In the genomic region with DNA sequence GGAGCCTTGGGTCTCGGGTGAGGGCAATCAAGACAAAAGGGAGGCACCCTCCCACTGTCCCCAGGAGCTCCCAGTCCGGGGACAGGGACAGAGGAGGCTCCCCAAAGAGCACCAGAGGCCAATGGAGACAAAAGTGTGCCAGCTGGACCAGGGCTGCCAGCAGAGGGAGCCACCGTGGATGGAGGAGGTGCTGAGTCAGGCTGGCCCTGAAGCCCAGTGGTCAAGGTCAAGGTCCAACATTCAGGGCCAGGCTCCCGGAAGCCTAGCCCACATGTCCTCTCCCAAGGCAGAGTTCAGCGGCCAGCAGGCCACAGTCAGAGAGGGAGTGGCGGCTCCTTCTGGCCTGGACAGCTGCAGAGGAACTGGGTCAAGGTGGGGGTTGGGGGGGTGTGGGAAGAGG, we compare ENCODE assay signal across 9 cellular contexts. TPM values are rescaled to one million over a fixed set of nuclear protein-coding genes. Genes with fewer than 3 reads are reported as not detected.
DNase-seq lines count a peak whose midpoint lies in the region; ATAC-seq, FAIRE-seq and TF ChIP-seq lines count a peak whose summit lies in the region.
"Had no signal": no experiment of that assay in that cellular context is flagged by ENCODE, and none has a peak within 500 bp of the region (broad histone marks: within the 10 kb centered on the region; RNA-seq: fewer than 3 reads in every experiment).

No MANE protein-coding gene starts in this region.

- no peak overlapping the region for H3K4me3 Mint-ChIP-seq in Calu3 (ENCODE audit: low read depth, unreplicated experiment)
- H3K4me3 Mint-ChIP-seq: dendritic cell treated with granulocyte-macrophage colony-stimulating factor and Interleukin-4, amounts not matched to agents 40 ng/mL and 50 ng/mL, for 4 days had no signal

- DNase-seq in Calu3 (peak; percentile 40), HK-2 (ENCODE audit: unreplicated experiment) (peak; percentile 38), bronchial epithelial cell (ENCODE audit: low read depth) (no peak), mucosa of descending colon (peak; percentile 70 to 81 (median 75)), NCI-H2029 (lab: John Stamatoyannopoulos, UW) (no peak), NCI-H510A (lab: John Stamatoyannopoulos, UW) (no peak), glomerular visceral epithelial cell (ENCODE audit: extremely low spot score) (no peak)

- H3K27me3 ChIP-seq in bronchial epithelial cell (ENCODE audit: control insufficient read depth, insufficient read depth, low read length): no peaks in the 10 kb centered on the region

- H3K36me3 Mint-ChIP-seq in Calu3 (ENCODE audit: insufficient read depth, unreplicated experiment): peaks cover 5% of the 10 kb centered on the region

- BruUV-seq in Calu3 (replicated peaks; lab: Mats Ljungman, UMichigan): no TSS peak

- no peaks in the 10 kb centered on the region for H3K36me3 ChIP-seq in bronchial epithelial cell (ENCODE audit: control insufficient read depth, insufficient read depth, low read length)
- no peaks in the 10 kb centered on the region for H3K36me3 ChIP-seq in mucosa of descending colon (ENCODE audit: low read depth)

- intact Hi-C loops in Calu3 (cut with micrococcal nuclease; ENCODE audit: unreplicated experiment): no loop called here
- intact Hi-C loops in mucosa of descending colon (cut with DNase I, micrococcal nuclease): no loop called here

- H3K27ac Mint-ChIP-seq in Calu3 (ENCODE audit: unreplicated experiment): no peak overlapping the region
- H3K27ac Mint-ChIP-seq: dendritic cell treated with granulocyte-macrophage colony-stimulating factor and Interleukin-4, amounts not matched to agents 40 ng/mL and 50 ng/mL, for 4 days had no signal

- CTCF ChIA-PET in Calu3 (lab: Charles Lee): interaction anchor here (0.7 to 1.4 kb wide), 2 partner anchors 26 to 62 kb away, joined by 3 read pairs; no protein-coding TSS in a partner anchor

- no peaks in the 10 kb centered on the region for H3K9me3 ChIP-seq in mucosa of descending colon

- ATAC-seq in mucosa of descending colon (peak; percentile 98), GM18861 (IDR thresholded peaks at IDR 0.05; ENCODE audit: unreplicated experiment) (no peak)

- H3K9me3 Mint-ChIP-seq in Calu3 (ENCODE audit: low read depth, unreplicated experiment): no peaks in the 10 kb centered on the region
- H3K9me3 Mint-ChIP-seq: dendritic cell treated with granulocyte-macrophage colony-stimulating factor and Interleukin-4, amounts not matched to agents 40 ng/mL and 50 ng/mL, for 4 days had no signal

- H3K27me3 Mint-ChIP-seq in Calu3 (ENCODE audit: unreplicated experiment): peaks cover 61% of the 10 kb centered on the region

- H3K4me1 ChIP-seq in mucosa of descending colon (ENCODE audit: low read depth): peaks cover 3% of the 10 kb centered on the region

- H3K4me1 Mint-ChIP-seq in Calu3 (ENCODE audit: low read depth, unreplicated experiment): no peaks in the 10 kb centered on the region

- no peak overlapping the region for H3K4me3 ChIP-seq in bronchial epithelial cell (ENCODE audit: low read depth, low read length)
- no peak overlapping the region for H3K4me3 ChIP-seq in mucosa of descending colon

- peak; percentile 22 for TF ChIP-seq CTCF in Calu3 (IDR thresholded peaks at IDR 0.05; ENCODE audit: unreplicated experiment)
- TF ChIP-seq CTCF in bronchial epithelial cell (IDR thresholded peaks at IDR 0.05; ENCODE audit: insufficient read depth, low read length, severe bottlenecking): peak; percentile 63
- TF ChIP-seq CTCF in mucosa of descending colon (IDR thresholded peaks at IDR 0.05): no peak

- no peak for FAIRE-seq in bronchial epithelial cell (lab: Jason Lieb, UNC)

RNA-seq across cellular contexts. Expression of a gene that starts 8.4 kb away (rescaled TPM):
- 0.26 and 0.49 TPM in 2 replicates for total RNA-seq in Calu3 (2022)
- 0.51 and 0.79 TPM in 2 replicates for total RNA-seq in bronchial epithelial cell
- 1 to 10 TPM; 1.9 to 7.2 (median 5.5) TPM for total RNA-seq in mucosa of descending colon

RNA-seq across cellular contexts. Expression of a gene that starts 11.4 kb away (rescaled TPM):
- total RNA-seq in Calu3 (2022) (not detected in 2 replicates), bronchial epithelial cell (not detected in 2 replicates), mucosa of descending colon (not detected)

Comparison
In these comparisons a context has a peak if more than half of its experiments do, and no peak if none do; other contexts are left out.
1. DNase-seq: peak in Calu3 (single experiment), HK-2 (single experiment) and mucosa of descending colon (3 of 3); none in bronchial epithelial cell (single experiment), NCI-H2029 (single experiment), NCI-H510A (single experiment) and glomerular visceral epithelial cell (single experiment).